ENCODE assay signal across 16 cellular contexts in genomic region chr20:61391185-61391584, GRCh38.
DNase-seq lines count a peak whose midpoint lies in the region; ATAC-seq, FAIRE-seq and TF ChIP-seq lines count a peak whose summit lies in the region.
"Had no signal": no experiment of that assay in that cellular context is flagged by ENCODE, and none has a peak within 500 bp of the region (broad histone marks: within the 10 kb centered on the region; RNA-seq: fewer than 3 reads in every experiment).

No MANE protein-coding gene starts in this region.

- 0 out of 2 replicates have a peak overlapping the region, but pooled peaks have one; percentile 22 for H2AFZ ChIP-seq in Loucy (ENCODE audit: low read length)
- no peak overlapping the region for H2AFZ ChIP-seq in H1 (ENCODE audit: low read length)
- H2AFZ ChIP-seq in neuronal stem cell (ENCODE audit: low read length), result peak overlapping the region; percentile 13
- H2AFZ ChIP-seq: GM23338 had no signal

- no peak for TF ChIP-seq EP300 in H1 (IDR thresholded peaks at IDR 0.05; ENCODE audit: borderline replicate concordance in 1 of 2, low read depth in 2 of 2, low read length in 2 of 2)

- H2AK5ac ChIP-seq in H1 (ENCODE audit: low read depth, low read length) (no peak overlapping the region; the same call in 1 of the 2 replicates), neuronal stem cell (ENCODE audit: low read depth, low read length) (no peak overlapping the region)

- no peaks in the 10 kb centered on the region for H3K27me3 Mint-ChIP-seq in activated T-cell treated with anti-CD3 and anti-CD28 coated beads, Interleukin-2, amount 50 U/mL, for 72 hours (ENCODE audit: low read depth)

- no peak overlapping the region for H3K4me3 Mint-ChIP-seq in activated T-cell treated with anti-CD3 and anti-CD28 coated beads, Interleukin-2, amount 50 U/mL, for 72 hours
- H3K4me3 Mint-ChIP-seq: CD4-positive, alpha-beta memory T cell; GM23338; HFFc6 had no signal

- CTCF ChIA-PET in H1 (lab: Charles Lee; ENCODE audit: partially characterized antibody), result interaction anchor here (1.2 to 1.5 kb wide), 3 partner anchors 9 to 23 kb away, joined by 3 to 5 read pairs (median 3); no protein-coding TSS in a partner anchor

- H3K56ac ChIP-seq in H1 (replicated peaks; ENCODE audit: insufficient read length, low read depth, low read length), result no peak overlapping the region

- H3K9ac ChIP-seq in BLaER1 treated with 17β-estradiol and CSF1 and Interleukin-3, amounts not matched to agents 10 nM and 100 nM, result peak overlapping the region in 1 of 11 experiments; percentile 38; a peak in 1 of 22 replicates
- peak overlapping the region; percentile 24 for H3K9ac ChIP-seq in Loucy (ENCODE audit: low read depth, low read length, poor library complexity, severe bottlenecking)
- H3K9ac ChIP-seq in H1 (replicated peaks in 1 of 4; ENCODE audit: extremely low read depth in 1 of 4, low read depth in 3 of 4, low read length in 3 of 4), result no peak overlapping the region; a peak in 1 of 7 replicates
- H3K9ac ChIP-seq in neuronal stem cell (ENCODE audit: low read depth, low read length, poor library complexity), result no peak overlapping the region

- WGBS in H1 (ENCODE audit: extremely low coverage in 1 of 2, insufficient coverage in 1 of 2, insufficient read length in 1 of 2, insufficient replicate concordance in 2 of 2, low coverage in 1 of 2, low lambda C conversion rate in 2 of 2, missing lambda C conversion rate in 1 of 2), 2 experiments, result 95% methylated on average over 12 of the region's 12 CpGs; no CpG with 5 or more reads in 1 of the 2 experiments
- WGBS in neuronal stem cell (ENCODE audit: extremely low coverage in 2 of 2, insufficient read length in 2 of 2, insufficient replicate concordance in 1 of 2), 2 donors, result no CpG with 5 or more reads among the region's 12 CpGs

- intact Hi-C loops in left ventricle myocardium inferior (cut with micrococcal nuclease), result no loop called here
- intact Hi-C loops in Right ventricle myocardium inferior (cut with DNase I), result no loop called here

- H3K9me3 Mint-ChIP-seq in activated T-cell treated with anti-CD3 and anti-CD28 coated beads, Interleukin-2, amount 50 U/mL, for 72 hours, result peaks cover 0 to 4% of the 10 kb centered on the region in 2 donors
- H3K9me3 Mint-ChIP-seq: GM23338 had no signal

- peak overlapping the region in 9 of 11 experiments; percentile 40 to 79 (median 72); a peak in 18 of 22 replicates for H3K4me2 ChIP-seq in BLaER1 treated with 17β-estradiol and CSF1 and Interleukin-3, amounts not matched to agents 10 nM and 100 nM
- H3K4me2 ChIP-seq in Loucy (ENCODE audit: low read depth, low read length, poor library complexity, severe bottlenecking) (peak overlapping the region; percentile 47), H1 (ENCODE audit: insufficient read depth in 1 of 2, low read depth in 2 of 2, low read length in 2 of 2) (no peak overlapping the region), neuronal stem cell (ENCODE audit: insufficient read depth, low read length, poor library complexity, severe bottlenecking) (no peak overlapping the region)
- H3K4me2 ChIP-seq: GM23338 had no signal

- H2BK5ac ChIP-seq in H1 (ENCODE audit: low read depth, low read length) (no peak overlapping the region), neuronal stem cell (ENCODE audit: low read length) (peak overlapping the region; percentile 59)

- H2BK12ac ChIP-seq in H1 (ENCODE audit: low read depth, low read length) (no peak overlapping the region), neuronal stem cell (ENCODE audit: low read length) (no peak overlapping the region)

- H3K14ac ChIP-seq in H1 (ENCODE audit: insufficient read length) (no peak overlapping the region), neuronal stem cell (ENCODE audit: low read length) (no peak overlapping the region)

- no peak overlapping the region for H4K8ac ChIP-seq in H1 (ENCODE audit: extremely low read depth, insufficient read depth, low read length)
- H4K8ac ChIP-seq in neuronal stem cell (ENCODE audit: low read depth, low read length), result no peak overlapping the region

- H3K27me3 ChIP-seq in BLaER1 treated with 17β-estradiol and CSF1 and Interleukin-3, amounts not matched to agents 10 nM and 100 nM, result no peaks in the 10 kb centered on the region
- H3K27me3 ChIP-seq in Loucy (ENCODE audit: insufficient read depth, low read length, poor library complexity, severe bottlenecking), result no peaks in the 10 kb centered on the region
- peaks cover 0 to 2% (median 0%) of the 10 kb centered on the region in 4 experiments; a peak in 1 of 7 replicates for H3K27me3 ChIP-seq in H1 (replicated peaks in 1 of 4; ENCODE audit: control insufficient read depth in 3 of 4, extremely low read depth in 1 of 4, insufficient read depth in 3 of 4, low read length in 3 of 4)
- H3K27me3 ChIP-seq in neuronal stem cell (ENCODE audit: control insufficient read depth in 3 of 3, insufficient read depth in 3 of 3, low read depth in 1 of 3, low read length in 3 of 3), result no peaks in the 10 kb centered on the region
- peaks cover 70% of the 10 kb centered on the region for H3K27me3 ChIP-seq in left ventricle myocardium inferior (ENCODE audit: low read depth)

- H3K27ac ChIP-seq in BLaER1 treated with 17β-estradiol and CSF1 and Interleukin-3, amounts not matched to agents 10 nM and 100 nM, result peak overlapping the region in 3 of 11 experiments; percentile 7 to 55 (median 17); a peak in 3 of 22 replicates
- H3K27ac ChIP-seq in H1 (ENCODE audit: low read depth, low read length) (no peak overlapping the region; the same call in 1 of the 2 replicates), neuronal stem cell (replicated peaks; ENCODE audit: low read length) (peak overlapping the region; percentile 13), left ventricle myocardium inferior (replicated peaks) (no peak overlapping the region)
- H3K27ac ChIP-seq: C4-2B had no signal

- H3K36me3 Mint-ChIP-seq in activated T-cell treated with anti-CD3 and anti-CD28 coated beads, Interleukin-2, amount 50 U/mL, for 72 hours (ENCODE audit: insufficient read depth in 2 of 2), result peaks cover 0 to 3% of the 10 kb centered on the region in 2 donors
- H3K36me3 Mint-ChIP-seq: CD4-positive, alpha-beta memory T cell had no signal

- H3K23ac ChIP-seq in H1 (ENCODE audit: insufficient read length) (no peak overlapping the region), neuronal stem cell (ENCODE audit: low read depth, low read length, poor library complexity) (no peak overlapping the region)

- TF ChIP-seq POLR2A in H1 (IDR thresholded peaks at IDR 0.05; ENCODE audit: control extremely low read depth in 1 of 2, low read depth in 2 of 2, low read length in 2 of 2), result no peak

- H3K79me1 ChIP-seq in H1 (ENCODE audit: low read depth, low read length), result no peaks in the 10 kb centered on the region
- H3K79me1 ChIP-seq in neuronal stem cell (ENCODE audit: low read depth, low read length), result peaks cover 2% of the 10 kb centered on the region

- no peaks in the 10 kb centered on the region for H3K4me1 Mint-ChIP-seq in activated T-cell treated with anti-CD3 and anti-CD28 coated beads, Interleukin-2, amount 50 U/mL, for 72 hours (ENCODE audit: low read depth)

- H4K5ac ChIP-seq in H1 (ENCODE audit: insufficient read length, low read depth, low read length), result no peak overlapping the region

- H4K91ac ChIP-seq in H1 (replicated peaks; ENCODE audit: insufficient read length, low read length) (peak overlapping the region; percentile 34), neuronal stem cell (ENCODE audit: low read depth, low read length, poor library complexity) (no peak overlapping the region)

- H2BK20ac ChIP-seq in H1 (ENCODE audit: low read length), result no peak overlapping the region

- H3K4me3 ChIP-seq in BLaER1 treated with 17β-estradiol and CSF1 and Interleukin-3, amounts not matched to agents 10 nM and 100 nM, result no peak overlapping the region
- H3K4me3 ChIP-seq in Loucy (ENCODE audit: low read length, poor library complexity, severe bottlenecking), result no peak overlapping the region
- no peak overlapping the region for H3K4me3 ChIP-seq in H1 (ENCODE audit: extremely low read depth in 1 of 4, insufficient read depth in 2 of 4, low read depth in 3 of 4, low read length in 4 of 4)
- H3K4me3 ChIP-seq in neuronal stem cell (ENCODE audit: low read length in 2 of 2), result no peak overlapping the region
- H3K4me3 ChIP-seq in left ventricle myocardium inferior, result no peak overlapping the region
- H3K4me3 ChIP-seq: GM23338 had no signal

- H2BK15ac ChIP-seq in H1 (ENCODE audit: low read length), result no peak overlapping the region
- H2BK15ac ChIP-seq in neuronal stem cell (ENCODE audit: low read length), result no peak overlapping the region

- ATAC-seq in activated T-cell treated with anti-CD3 and anti-CD28 coated beads, Interleukin-2, amount 50 U/mL, for 72 hours (replicated peaks in 1 of 2), result no peak
- no peak for ATAC-seq in Right ventricle myocardium inferior

- no peak overlapping the region for H3K27ac Mint-ChIP-seq in activated T-cell treated with anti-CD3 and anti-CD28 coated beads, Interleukin-2, amount 50 U/mL, for 72 hours
- H3K27ac Mint-ChIP-seq: CD4-positive, alpha-beta memory T cell; HFFc6 had no signal

- no peak for DNase-seq in H1 (ENCODE audit: low read depth in 1 of 2, low spot score in 2 of 2)
- no peak for DNase-seq in neuronal stem cell (ENCODE audit: low spot score)
- DNase-seq in left ventricle myocardium inferior, result no peak
- no peak for DNase-seq in GDM1 (lab: John Stamatoyannopoulos, UW)
- no peak for DNase-seq in activated T-cell treated with anti-CD3 and anti-CD28 coated beads, Interleukin-2, amount 50 U/mL, for 72 hours
- DNase-seq in Right ventricle myocardium inferior (ENCODE audit: missing footprints), result no peak
- DNase-seq: ACHN; CD4-positive, alpha-beta memory T cell; DMS79; HCEC 1CT; HFFc6 had no signal

- POLR2A ChIA-PET in H1 (lab: Charles Lee; ENCODE audit: partially characterized antibody), result no interaction called here

- H3K9me3 ChIP-seq in BLaER1 treated with 17β-estradiol and CSF1 and Interleukin-3, amounts not matched to agents 10 nM and 100 nM (replicated peaks in 1 of 11), result peaks cover 11 to 24% (median 18%) of the 10 kb centered on the region in 11 experiments
- no peaks in the 10 kb centered on the region for H3K9me3 ChIP-seq in Loucy (ENCODE audit: insufficient read depth, low read depth, low read length)
- H3K9me3 ChIP-seq in H1 (ENCODE audit: insufficient read depth in 2 of 2, low read depth in 1 of 2, low read length in 1 of 2), result peaks cover 0 to 1% of the 10 kb centered on the region in 2 experiments; a peak in 1 of 4 replicates
- H3K9me3 ChIP-seq in neuronal stem cell (replicated peaks in 1 of 2; ENCODE audit: control insufficient read depth in 2 of 2, insufficient read depth in 1 of 2, low read depth in 1 of 2, low read length in 2 of 2), result peaks cover 4 to 20% of the 10 kb centered on the region in 2 donors
- H3K9me3 ChIP-seq in left ventricle myocardium inferior (replicated peaks), result no peaks in the 10 kb centered on the region

- TF ChIP-seq CTCF in Loucy (conservative IDR thresholded peaks at IDR 0.05; ENCODE audit: low read length) (no peak), H1 (IDR thresholded peaks at IDR 0.05; ENCODE audit: control extremely low read depth in 1 of 3, insufficient read depth in 1 of 3, low read depth in 1 of 3, low read length in 3 of 3) (no peak), left ventricle myocardium inferior (IDR thresholded peaks at IDR 0.05; ENCODE audit: borderline replicate concordance) (no peak)

- H3K18ac ChIP-seq in H1 (ENCODE audit: extremely low read depth, low read length) (no peak overlapping the region), neuronal stem cell (ENCODE audit: low read length) (peak overlapping the region; percentile 50)

- TF ChIP-seq RAD21 in H1 (IDR thresholded peaks at IDR 0.05 in 1 of 2, conservative IDR thresholded peaks at IDR 0.05 in 1 of 2; ENCODE audit: low read depth in 2 of 2, low read length in 2 of 2), result no peak

- no peak overlapping the region for H2BK120ac ChIP-seq in H1 (replicated peaks; ENCODE audit: low read depth, low read length)
- no peak overlapping the region for H2BK120ac ChIP-seq in neuronal stem cell (ENCODE audit: low read depth, low read length)

- H3K79me2 ChIP-seq in Loucy (ENCODE audit: insufficient read depth, low read length) (no peaks in the 10 kb centered on the region), H1 (ENCODE audit: control insufficient read depth in 1 of 2, insufficient read depth in 2 of 2, low read length in 2 of 2) (no peaks in the 10 kb centered on the region)

- H3K36me3 ChIP-seq in BLaER1 treated with 17β-estradiol and CSF1 and Interleukin-3, amounts not matched to agents 10 nM and 100 nM, result peaks cover 0 to 4% (median 0%) of the 10 kb centered on the region in 11 experiments; a peak in 1 of 22 replicates
- H3K36me3 ChIP-seq in Loucy (ENCODE audit: insufficient read depth, low read length), result no peaks in the 10 kb centered on the region
- no peaks in the 10 kb centered on the region for H3K36me3 ChIP-seq in H1 (ENCODE audit: control insufficient read depth in 2 of 4, insufficient read depth in 4 of 4, low read length in 3 of 4)
- H3K36me3 ChIP-seq in neuronal stem cell (replicated peaks in 1 of 2; ENCODE audit: control insufficient read depth in 2 of 2, insufficient read depth in 2 of 2, low read length in 2 of 2), result peaks cover 0 to 5% of the 10 kb centered on the region in 2 donors
- H3K36me3 ChIP-seq in left ventricle myocardium inferior, result no peaks in the 10 kb centered on the region

- no peaks in the 10 kb centered on the region for H4K20me1 ChIP-seq in BLaER1 treated with 17β-estradiol and CSF1 and Interleukin-3, amounts not matched to agents 10 nM and 100 nM
- H4K20me1 ChIP-seq in Loucy (ENCODE audit: insufficient read depth, low read length, poor library complexity, severe bottlenecking) (no peaks in the 10 kb centered on the region), H1 (replicated peaks in 1 of 2; ENCODE audit: control insufficient read depth in 1 of 2, insufficient read depth in 2 of 2, low read length in 2 of 2) (peaks cover 0 to 3% of the 10 kb centered on the region in 2 experiments)

- no peak overlapping the region for H3K4ac ChIP-seq in H1 (replicated peaks; ENCODE audit: insufficient read length, low read depth, low read length)
- H3K4ac ChIP-seq in neuronal stem cell (ENCODE audit: low read length), result no peak overlapping the region

- H3K4me1 ChIP-seq in BLaER1 treated with 17β-estradiol and CSF1 and Interleukin-3, amounts not matched to agents 10 nM and 100 nM, result peaks cover 8 to 47% (median 40%) of the 10 kb centered on the region in 10 experiments
- H3K4me1 ChIP-seq in Loucy (ENCODE audit: insufficient read depth, low read length, poor library complexity, severe bottlenecking) (peaks cover 37% of the 10 kb centered on the region), H1 (replicated peaks in 1 of 4; ENCODE audit: control insufficient read depth in 3 of 4, insufficient read depth in 4 of 4, low read length in 3 of 4) (peaks cover 0 to 9% (median 5%) of the 10 kb centered on the region in 4 experiments; a peak in 4 of 7 replicates), neuronal stem cell (ENCODE audit: control insufficient read depth in 2 of 2, insufficient read depth in 1 of 2, low read depth in 1 of 2, low read length in 2 of 2) (peaks cover 11 to 18% of the 10 kb centered on the region in 2 donors), left ventricle myocardium inferior (no peaks in the 10 kb centered on the region)

- no peak for FAIRE-seq in H1 (lab: Jason Lieb, UNC)
- FAIRE-seq: GM12891 had no signal

- peaks cover 5% of the 10 kb centered on the region; the same call in 1 of the 2 replicates for H3K23me2 ChIP-seq in H1 (ENCODE audit: low read depth, low read length)

- no peaks in the 10 kb centered on the region for H3F3A ChIP-seq in Loucy (ENCODE audit: low read depth)

- H3K9me2 ChIP-seq in Loucy (replicated peaks; ENCODE audit: low read depth, low read length), result no peaks in the 10 kb centered on the region

Comparison
In these comparisons a context has a peak if more than half of its experiments do, and no peak if none do; other contexts are left out.
1. H3K4me2 ChIP-seq: peak in BLaER1 treated with 17β-estradiol and CSF1 and Interleukin-3, amounts not matched to agents 10 nM and 100 nM (9 of 11) and Loucy (single experiment); none in H1 (0 of 2) and neuronal stem cell (single experiment).